ENCODE assay signal across 1 cellular context in the genomic region with DNA sequence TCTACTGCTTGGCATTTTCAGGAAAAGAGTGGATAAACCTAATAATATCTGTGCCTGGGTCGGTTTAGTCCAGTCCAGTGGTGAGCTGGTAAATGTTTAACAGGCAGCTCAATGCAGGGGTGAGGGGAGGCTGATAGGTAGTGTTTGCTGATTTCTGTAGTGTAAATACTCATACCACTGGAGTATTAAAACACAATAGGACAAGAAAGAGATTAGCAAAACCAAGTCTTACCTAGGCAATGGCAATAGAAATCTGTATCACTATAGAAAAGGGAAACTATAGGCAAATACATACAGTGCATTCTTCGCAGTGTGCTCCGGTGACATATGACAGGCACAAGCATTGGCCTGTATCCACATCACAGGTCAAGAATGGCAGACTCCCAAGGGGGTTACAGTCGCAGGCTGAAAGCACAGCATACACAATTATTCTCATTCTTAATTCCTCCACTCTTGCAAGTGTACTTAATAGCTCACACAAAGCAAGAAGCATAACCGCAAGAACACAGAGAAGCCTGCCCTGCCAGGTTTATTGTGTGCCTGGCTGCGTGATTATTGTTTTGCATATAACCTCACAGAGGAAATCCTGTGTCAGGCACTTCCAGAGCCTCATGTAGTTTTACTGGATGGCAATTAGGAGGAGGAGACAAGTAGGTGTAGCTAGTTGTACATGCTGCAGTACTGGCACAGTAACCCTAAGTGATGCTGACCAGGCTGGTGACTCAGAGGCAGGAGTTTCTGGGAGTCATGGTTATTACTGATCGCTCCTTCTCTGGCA.
TF ChIP-seq lines count a peak whose summit lies in the region.

No MANE protein-coding gene starts in this region.

TF ChIP-seq in HepG2, 621 proteins besides CTCF, POLR2A, EP300 and RAD21 (continued from another document and continues in another):
- TF ChIP-seq, protein P1, sequence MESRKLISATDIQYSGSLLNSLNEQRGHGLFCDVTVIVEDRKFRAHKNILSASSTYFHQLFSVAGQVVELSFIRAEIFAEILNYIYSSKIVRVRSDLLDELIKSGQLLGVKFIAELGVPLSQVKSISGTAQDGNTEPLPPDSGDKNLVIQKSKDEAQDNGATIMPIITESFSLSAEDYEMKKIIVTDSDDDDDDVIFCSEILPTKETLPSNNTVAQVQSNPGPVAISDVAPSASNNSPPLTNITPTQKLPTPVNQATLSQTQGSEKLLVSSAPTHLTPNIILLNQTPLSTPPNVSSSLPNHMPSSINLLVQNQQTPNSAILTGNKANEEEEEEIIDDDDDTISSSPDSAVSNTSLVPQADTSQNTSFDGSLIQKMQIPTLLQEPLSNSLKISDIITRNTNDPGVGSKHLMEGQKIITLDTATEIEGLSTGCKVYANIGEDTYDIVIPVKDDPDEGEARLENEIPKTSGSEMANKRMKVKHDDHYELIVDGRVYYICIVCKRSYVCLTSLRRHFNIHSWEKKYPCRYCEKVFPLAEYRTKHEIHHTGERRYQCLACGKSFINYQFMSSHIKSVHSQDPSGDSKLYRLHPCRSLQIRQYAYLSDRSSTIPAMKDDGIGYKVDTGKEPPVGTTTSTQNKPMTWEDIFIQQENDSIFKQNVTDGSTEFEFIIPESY (CRISPR knock-in tag; IDR thresholded peaks at IDR 0.05) = no peak
- TF ChIP-seq, protein P2, sequence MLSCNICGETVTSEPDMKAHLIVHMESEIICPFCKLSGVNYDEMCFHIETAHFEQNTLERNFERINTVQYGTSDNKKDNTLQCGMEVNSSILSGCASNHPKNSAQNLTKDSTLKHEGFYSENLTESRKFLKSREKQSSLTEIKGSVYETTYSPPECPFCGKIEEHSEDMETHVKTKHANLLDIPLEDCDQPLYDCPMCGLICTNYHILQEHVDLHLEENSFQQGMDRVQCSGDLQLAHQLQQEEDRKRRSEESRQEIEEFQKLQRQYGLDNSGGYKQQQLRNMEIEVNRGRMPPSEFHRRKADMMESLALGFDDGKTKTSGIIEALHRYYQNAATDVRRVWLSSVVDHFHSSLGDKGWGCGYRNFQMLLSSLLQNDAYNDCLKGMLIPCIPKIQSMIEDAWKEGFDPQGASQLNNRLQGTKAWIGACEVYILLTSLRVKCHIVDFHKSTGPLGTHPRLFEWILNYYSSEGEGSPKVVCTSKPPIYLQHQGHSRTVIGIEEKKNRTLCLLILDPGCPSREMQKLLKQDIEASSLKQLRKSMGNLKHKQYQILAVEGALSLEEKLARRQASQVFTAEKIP (CRISPR knock-in tag; IDR thresholded peaks at IDR 0.05; ENCODE audit: borderline replicate concordance) = no peak
- TF ChIP-seq, protein P3, sequence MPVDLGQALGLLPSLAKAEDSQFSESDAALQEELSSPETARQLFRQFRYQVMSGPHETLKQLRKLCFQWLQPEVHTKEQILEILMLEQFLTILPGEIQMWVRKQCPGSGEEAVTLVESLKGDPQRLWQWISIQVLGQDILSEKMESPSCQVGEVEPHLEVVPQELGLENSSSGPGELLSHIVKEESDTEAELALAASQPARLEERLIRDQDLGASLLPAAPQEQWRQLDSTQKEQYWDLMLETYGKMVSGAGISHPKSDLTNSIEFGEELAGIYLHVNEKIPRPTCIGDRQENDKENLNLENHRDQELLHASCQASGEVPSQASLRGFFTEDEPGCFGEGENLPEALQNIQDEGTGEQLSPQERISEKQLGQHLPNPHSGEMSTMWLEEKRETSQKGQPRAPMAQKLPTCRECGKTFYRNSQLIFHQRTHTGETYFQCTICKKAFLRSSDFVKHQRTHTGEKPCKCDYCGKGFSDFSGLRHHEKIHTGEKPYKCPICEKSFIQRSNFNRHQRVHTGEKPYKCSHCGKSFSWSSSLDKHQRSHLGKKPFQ (CRISPR knock-in tag; IDR thresholded peaks at IDR 0.05; ENCODE audit: insufficient replicate concordance) = no peak
- TF ChIP-seq ZNF460 (CRISPR knock-in tag; IDR thresholded peaks at IDR 0.05; ENCODE audit: borderline replicate concordance) (no peak), ZNF883 (CRISPR knock-in tag; IDR thresholded peaks at IDR 0.05; ENCODE audit: not compliant biosample characterization) (no peak), GATAD2A (CRISPR knock-in tag; IDR thresholded peaks at IDR 0.05) (peak; percentile 65), ISX (CRISPR knock-in tag; conservative IDR thresholded peaks at IDR 0.05) (no peak), ZNF839 (CRISPR knock-in tag; IDR thresholded peaks at IDR 0.05; ENCODE audit: borderline replicate concordance) (no peak), SNAPC2 (CRISPR knock-in tag; IDR thresholded peaks at IDR 0.05) (no peak), HDAC2 (CRISPR knock-in tag; IDR thresholded peaks at IDR 0.05) (peak; percentile 64; the same call in 1 of the 2 replicates), ZNF431 (CRISPR knock-in tag; IDR thresholded peaks at IDR 0.05; ENCODE audit: borderline replicate concordance, low read depth) (no peak), NCOA2 (CRISPR knock-in tag; IDR thresholded peaks at IDR 0.05) (peak; percentile 35; the same call in 1 of the 2 replicates), RXRB (CRISPR knock-in tag; IDR thresholded peaks at IDR 0.05; ENCODE audit: borderline replicate concordance) (no peak; the same call in 1 of the 2 replicates), ZNF878 (CRISPR knock-in tag; IDR thresholded peaks at IDR 0.05) (peak; percentile 40; the same call in 1 of the 2 replicates), GTF2F1 (IDR thresholded peaks at IDR 0.05; ENCODE audit: low read length) (no peak), FOXA3 (CRISPR knock-in tag; IDR thresholded peaks at IDR 0.05) (peak; percentile 76), TCF7L2 (IDR thresholded peaks at IDR 0.05; ENCODE audit: low read depth, low read length) (no peak), ZNF747 (CRISPR knock-in tag; IDR thresholded peaks at IDR 0.05; ENCODE audit: borderline replicate concordance) (peak; percentile 36; the same call in 1 of the 2 replicates), NONO (IDR thresholded peaks at IDR 0.05) (no peak), NONO (CRISPR knock-in tag; conservative IDR thresholded peaks at IDR 0.05) (0 out of 2 replicates have a peak, but pooled peaks have one; percentile 35), ZNF576 (CRISPR knock-in tag; IDR thresholded peaks at IDR 0.05) (no peak), ZMYM3 (CRISPR knock-in tag; IDR thresholded peaks at IDR 0.05) (no peak), SMC3 (IDR thresholded peaks at IDR 0.05; ENCODE audit: low read length) (no peak), HNF1B (CRISPR knock-in tag; IDR thresholded peaks at IDR 0.05) (peak; percentile 95), ZNF30 (CRISPR knock-in tag; IDR thresholded peaks at IDR 0.05) (no peak), TEAD3 (CRISPR knock-in tag; optimal IDR thresholded peaks at IDR 0.05; ENCODE audit: borderline replicate concordance) (no peak), ARID2 (CRISPR knock-in tag; IDR thresholded peaks at IDR 0.05; ENCODE audit: borderline replicate concordance) (no peak), SOX5 (CRISPR knock-in tag; IDR thresholded peaks at IDR 0.05; ENCODE audit: borderline replicate concordance) (peak; percentile 77), SAFB2 (CRISPR knock-in tag; IDR thresholded peaks at IDR 0.05; ENCODE audit: borderline replicate concordance, low read depth) (no peak), ZNF572 (CRISPR knock-in tag; IDR thresholded peaks at IDR 0.05) (no peak), SMARCC2 (IDR thresholded peaks at IDR 0.05) (no peak), ZNF646 (CRISPR knock-in tag; IDR thresholded peaks at IDR 0.05) (no peak), ZBTB21 (CRISPR knock-in tag; IDR thresholded peaks at IDR 0.05) (no peak), RCOR2 (CRISPR knock-in tag; IDR thresholded peaks at IDR 0.05) (no peak), SALL2 (CRISPR knock-in tag; IDR thresholded peaks at IDR 0.05) (0 out of 2 replicates have a peak, but pooled peaks have one; percentile 23)
- TF ChIP-seq, protein P4, sequence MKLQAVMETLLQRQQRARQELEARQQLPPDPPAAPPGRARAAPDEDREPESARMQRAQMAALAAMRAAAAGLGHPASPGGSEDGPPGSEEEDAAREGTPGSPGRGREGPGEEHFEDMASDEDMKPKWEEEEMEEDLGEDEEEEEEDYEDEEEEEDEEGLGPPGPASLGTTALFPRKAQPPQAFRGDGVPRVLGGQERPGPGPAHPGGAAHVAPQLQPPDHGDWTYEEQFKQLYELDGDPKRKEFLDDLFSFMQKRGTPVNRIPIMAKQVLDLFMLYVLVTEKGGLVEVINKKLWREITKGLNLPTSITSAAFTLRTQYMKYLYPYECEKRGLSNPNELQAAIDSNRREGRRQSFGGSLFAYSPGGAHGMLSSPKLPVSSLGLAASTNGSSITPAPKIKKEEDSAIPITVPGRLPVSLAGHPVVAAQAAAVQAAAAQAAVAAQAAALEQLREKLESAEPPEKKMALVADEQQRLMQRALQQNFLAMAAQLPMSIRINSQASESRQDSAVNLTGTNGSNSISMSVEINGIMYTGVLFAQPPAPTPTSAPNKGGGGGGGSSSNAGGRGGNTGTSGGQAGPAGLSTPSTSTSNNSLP (IDR thresholded peaks at IDR 0.05; ENCODE audit: low read depth, low read length) = 0 out of 2 replicates have a peak, but pooled peaks have one; percentile 57
- TF ChIP-seq, protein P5, sequence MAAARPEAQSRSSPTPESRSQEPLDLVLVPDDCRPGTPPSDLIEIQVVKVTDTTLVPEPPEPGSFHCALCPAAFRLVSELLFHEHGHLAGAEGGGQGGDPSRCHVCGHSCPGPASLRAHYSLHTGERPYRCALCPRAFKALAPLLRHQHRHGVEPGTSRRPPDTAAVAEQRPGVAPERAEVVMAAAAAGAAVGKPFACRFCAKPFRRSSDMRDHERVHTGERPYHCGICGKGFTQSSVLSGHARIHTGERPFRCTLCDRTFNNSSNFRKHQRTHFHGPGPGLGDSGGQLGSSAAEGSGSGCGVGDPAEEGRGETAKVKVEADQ (CRISPR knock-in tag; IDR thresholded peaks at IDR 0.05; ENCODE audit: borderline replicate concordance) = no peak
- TF ChIP-seq, protein P6, sequence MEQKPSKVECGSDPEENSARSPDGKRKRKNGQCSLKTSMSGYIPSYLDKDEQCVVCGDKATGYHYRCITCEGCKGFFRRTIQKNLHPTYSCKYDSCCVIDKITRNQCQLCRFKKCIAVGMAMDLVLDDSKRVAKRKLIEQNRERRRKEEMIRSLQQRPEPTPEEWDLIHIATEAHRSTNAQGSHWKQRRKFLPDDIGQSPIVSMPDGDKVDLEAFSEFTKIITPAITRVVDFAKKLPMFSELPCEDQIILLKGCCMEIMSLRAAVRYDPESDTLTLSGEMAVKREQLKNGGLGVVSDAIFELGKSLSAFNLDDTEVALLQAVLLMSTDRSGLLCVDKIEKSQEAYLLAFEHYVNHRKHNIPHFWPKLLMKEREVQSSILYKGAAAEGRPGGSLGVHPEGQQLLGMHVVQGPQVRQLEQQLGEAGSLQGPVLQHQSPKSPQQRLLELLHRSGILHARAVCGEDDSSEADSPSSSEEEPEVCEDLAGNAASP (CRISPR knock-in tag; IDR thresholded peaks at IDR 0.05; ENCODE audit: borderline replicate concordance) = 0 out of 2 replicates have a peak, but pooled peaks have one; percentile 6
- TF ChIP-seq, protein P7, sequence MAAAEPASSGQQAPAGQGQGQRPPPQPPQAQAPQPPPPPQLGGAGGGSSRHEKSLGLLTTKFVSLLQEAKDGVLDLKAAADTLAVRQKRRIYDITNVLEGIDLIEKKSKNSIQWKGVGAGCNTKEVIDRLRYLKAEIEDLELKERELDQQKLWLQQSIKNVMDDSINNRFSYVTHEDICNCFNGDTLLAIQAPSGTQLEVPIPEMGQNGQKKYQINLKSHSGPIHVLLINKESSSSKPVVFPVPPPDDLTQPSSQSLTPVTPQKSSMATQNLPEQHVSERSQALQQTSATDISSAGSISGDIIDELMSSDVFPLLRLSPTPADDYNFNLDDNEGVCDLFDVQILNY (CRISPR knock-in tag; conservative IDR thresholded peaks at IDR 0.05) = no peak
